Comparison of ENCODE assay signal across 8 cellular contexts in genomic region chr13:81017525-81018152, GRCh38.
A peak's percentile ranks its signal among the peaks of the same experiment; 100 is the strongest.
DNase-seq lines count a peak whose midpoint lies in the region; ATAC-seq and TF ChIP-seq lines count a peak whose summit lies in the region.

No MANE protein-coding gene starts in this region.

- TF ChIP-seq EP300 in Ishikawa (IDR thresholded peaks at IDR 0.05; ENCODE audit: borderline replicate concordance) = no peak

- peak; percentile 45 for TF ChIP-seq CTCF in AG09319 (IDR thresholded peaks at IDR 0.05; ENCODE audit: low read depth, low read length)
- peak in 4 of 6 experiments; percentile 35 to 54 (median 48) for TF ChIP-seq CTCF in Peyer's patch (IDR thresholded peaks at IDR 0.05)

- H3K9me3 ChIP-seq in Peyer's patch = peaks cover 0 to 6% (median 0%) of the 10 kb centered on the region in 4 donors

- no peaks in the 10 kb centered on the region for H3K4me1 ChIP-seq in Peyer's patch

- TF ChIP-seq POLR2A in Peyer's patch (IDR thresholded peaks at IDR 0.05) (no peak), erythroblast (IDR thresholded peaks at IDR 0.05; ENCODE audit: low read length) (no peak)

- no peak overlapping the region for H3K27ac ChIP-seq in Peyer's patch

- peak; percentile 59 for ATAC-seq in GM18909 (IDR thresholded peaks at IDR 0.05; ENCODE audit: poor library complexity, unreplicated experiment)
- no peak for ATAC-seq in GM19324 (IDR thresholded peaks at IDR 0.05; ENCODE audit: low FRiP score, unreplicated experiment)

- H3K27me3 ChIP-seq in Peyer's patch = no peaks in the 10 kb centered on the region

- peak; percentile 64 for TF ChIP-seq RAD21 in Ishikawa (IDR thresholded peaks at IDR 0.05; ENCODE audit: low read depth)

- DNase-seq in AG09319 (ENCODE audit: extremely low read depth, low read depth) (no peak), Peyer's patch (no peak), erythroblast (lab: John Stamatoyannopoulos, UW) (peak; percentile 29 to 42), non-pigmented ciliary epithelial cell (ENCODE audit: low read depth) (peak; percentile 14)
- DNase-seq in effector CD8-positive, alpha-beta T cell (lab: John Stamatoyannopoulos, UW) = no peak

- no peak overlapping the region for H3K4me3 ChIP-seq in Peyer's patch

- no peaks in the 10 kb centered on the region for H3K36me3 ChIP-seq in Peyer's patch

TF ChIP-seq in Ishikawa, 13 proteins besides CTCF, POLR2A, EP300 and RAD21:
- TF ChIP-seq MAX (IDR thresholded peaks at IDR 0.05) (no peak), TAF1 (IDR thresholded peaks at IDR 0.05; ENCODE audit: low read depth) (no peak), TCF12 (IDR thresholded peaks at IDR 0.05; ENCODE audit: low read depth) (no peak), REST (IDR thresholded peaks at IDR 0.05; ENCODE audit: low read depth) (no peak), NFIC (IDR thresholded peaks at IDR 0.05) (no peak), YY1 (IDR thresholded peaks at IDR 0.05; ENCODE audit: low read depth) (no peak), FOXM1 (IDR thresholded peaks at IDR 0.05; ENCODE audit: borderline replicate concordance, low read depth) (no peak), ZBTB7A (IDR thresholded peaks at IDR 0.05; ENCODE audit: low read depth) (no peak), CEBPB (IDR thresholded peaks at IDR 0.05) (no peak), TEAD4 (IDR thresholded peaks at IDR 0.05) (no peak), USF1 (IDR thresholded peaks at IDR 0.05) (no peak)

Comparison
In these comparisons a context has a peak if more than half of its experiments do, and no peak if none do; other contexts are left out.
1. DNase-seq: peak in erythroblast (2 of 2) and non-pigmented ciliary epithelial cell (single experiment); none in AG09319 (single experiment), Peyer's patch (0 of 3) and effector CD8-positive, alpha-beta T cell (single experiment).